11 cellular contexts compared by ENCODE assay signal in the genomic region with DNA sequence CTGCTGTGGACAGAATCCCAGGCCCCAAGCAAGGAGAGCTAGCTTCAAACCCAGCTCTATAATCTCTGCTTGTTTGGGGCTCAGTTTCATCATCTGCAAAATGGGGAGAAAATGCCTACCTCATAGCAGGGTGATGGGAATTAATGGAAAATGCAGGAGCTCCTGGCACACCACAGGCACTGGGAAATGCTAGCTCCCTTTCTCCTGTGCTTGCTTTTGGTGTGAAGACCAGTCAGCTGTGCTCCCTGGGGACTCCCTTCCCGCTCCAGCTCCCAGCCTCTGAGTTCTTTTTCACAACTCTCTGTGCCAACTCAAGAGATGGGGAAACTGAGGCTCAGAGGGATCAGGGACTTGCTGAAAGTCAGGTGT. TPM values are rescaled to one million over a fixed set of nuclear protein-coding genes. Genes with fewer than 3 reads are reported as not detected.
DNase-seq lines count a peak whose midpoint lies in the region; ATAC-seq and TF ChIP-seq lines count a peak whose summit lies in the region.
"Had no signal": no experiment of that assay in that cellular context is flagged by ENCODE, and none has a peak within 500 bp of the region (broad histone marks: within the 10 kb centered on the region; RNA-seq: fewer than 3 reads in every experiment).

No MANE protein-coding gene starts in this region.

- peaks cover 18 to 50% (median 42%) of the 10 kb centered on the region in 3 donors for H3K4me1 ChIP-seq in esophagus squamous epithelium

- no peaks in the 10 kb centered on the region for H3K9me3 ChIP-seq in esophagus squamous epithelium

- no peak for TF ChIP-seq POLR2A in esophagus squamous epithelium (IDR thresholded peaks at IDR 0.05)

- peak overlapping the region; percentile 25 to 91 (median 82) for H3K27ac ChIP-seq in esophagus squamous epithelium
- H3K27ac ChIP-seq: epithelial cell of prostate had no signal

- H3K27me3 ChIP-seq in esophagus squamous epithelium = no peaks in the 10 kb centered on the region

- ATAC-seq in Right ventricle myocardium superior (ENCODE audit: poor library complexity) (peak; percentile 18), left ventricle myocardium superior (no peak), natural killer cell (no peak)

- peak overlapping the region; percentile 93 for H3K27ac Mint-ChIP-seq in osteocyte (ENCODE audit: unreplicated experiment)
- no peak overlapping the region for H3K27ac Mint-ChIP-seq in activated CD4-positive, alpha-beta memory T cell treated with anti-CD3 and anti-CD28 coated beads for 36 hours
- H3K27ac Mint-ChIP-seq in natural killer cell = no peak overlapping the region
- H3K27ac Mint-ChIP-seq: T-helper 1 cell treated with Interleukin-12 subunit alpha and Interleukin-12 subunit beta and Interleukin-4 antibody, amounts not matched to agents 30 μg/mL and 1 μg/mL, for 36 hours had no signal

- H3K27me3 Mint-ChIP-seq in osteocyte (ENCODE audit: unreplicated experiment) (no peaks in the 10 kb centered on the region), natural killer cell (ENCODE audit: low read depth in 2 of 2) (peaks cover 0 to 7% of the 10 kb centered on the region in 2 donors)
- H3K27me3 Mint-ChIP-seq in activated CD4-positive, alpha-beta memory T cell treated with anti-CD3 and anti-CD28 coated beads for 36 hours = no peaks in the 10 kb centered on the region

- DNase-seq in Right ventricle myocardium superior (peak; percentile 59), left ventricle myocardium superior (no peak), esophagus squamous epithelium (lab: John Stamatoyannopoulos, UW) (no peak), osteocyte (ENCODE audit: extremely low spot score, unreplicated experiment) (no peak), ACHN (no peak), natural killer cell (no peak)
- no peak for DNase-seq in activated CD4-positive, alpha-beta memory T cell treated with anti-CD3 and anti-CD28 coated beads for 36 hours
- no peak for DNase-seq in activated naive CD4-positive, alpha-beta T cell treated with Interleukin-2 at 50 U/mL for 16 hours
- DNase-seq: NCI-H187 treated with DMSO at 0.1 percent for 48 hours had no signal

- H3K4me3 Mint-ChIP-seq in osteocyte (ENCODE audit: unreplicated experiment) (no peak overlapping the region), natural killer cell (no peak overlapping the region)
- H3K4me3 Mint-ChIP-seq in activated CD4-positive, alpha-beta memory T cell treated with anti-CD3 and anti-CD28 coated beads for 36 hours = no peak overlapping the region
- H3K4me3 Mint-ChIP-seq: T-helper 1 cell treated with Interleukin-12 subunit alpha and Interleukin-12 subunit beta and Interleukin-4 antibody, amounts not matched to agents 30 μg/mL and 1 μg/mL, for 36 hours had no signal

- H3K9me3 Mint-ChIP-seq in osteocyte (ENCODE audit: unreplicated experiment) (no peaks in the 10 kb centered on the region), natural killer cell (no peaks in the 10 kb centered on the region)
- H3K9me3 Mint-ChIP-seq in activated CD4-positive, alpha-beta memory T cell treated with anti-CD3 and anti-CD28 coated beads for 36 hours = no peaks in the 10 kb centered on the region
- H3K9me3 Mint-ChIP-seq: T-helper 1 cell treated with Interleukin-12 subunit alpha and Interleukin-12 subunit beta and Interleukin-4 antibody, amounts not matched to agents 30 μg/mL and 1 μg/mL, for 36 hours had no signal

- H3K36me3 Mint-ChIP-seq in osteocyte (ENCODE audit: unreplicated experiment) = no peaks in the 10 kb centered on the region
- no peaks in the 10 kb centered on the region for H3K36me3 Mint-ChIP-seq in activated CD4-positive, alpha-beta memory T cell treated with anti-CD3 and anti-CD28 coated beads for 36 hours
- H3K36me3 Mint-ChIP-seq in natural killer cell = no peaks in the 10 kb centered on the region

- CTCF ChIA-PET in activated CD4-positive, alpha-beta memory T cell treated with anti-CD3 and anti-CD28 coated beads for 36 hours (lab: Charles Lee) = interaction anchor here (0.8 to 1.1 kb wide), 3 partner anchors 9 to 109 kb away, joined by 3 to 4 read pairs (median 3); no protein-coding TSS in a partner anchor

- TF ChIP-seq CTCF in esophagus squamous epithelium (IDR thresholded peaks at IDR 0.05) (no peak), osteocyte (IDR thresholded peaks at IDR 0.05) (no peak), natural killer cell (IDR thresholded peaks at IDR 0.05) (no peak)

- intact Hi-C loops in Right ventricle myocardium superior (cut with DNase I) (no loop called here), left ventricle myocardium superior (cut with micrococcal nuclease) (no loop called here), esophagus squamous epithelium (cut with DNase I) (no loop called here), natural killer cell (cut with micrococcal nuclease) (no loop called here)
- intact Hi-C loops in activated CD4-positive, alpha-beta memory T cell treated with anti-CD3 and anti-CD28 coated beads for 36 hours (cut with micrococcal nuclease) = no loop called here

- H3K36me3 ChIP-seq in esophagus squamous epithelium = no peaks in the 10 kb centered on the region

- POLR2A ChIA-PET in activated CD4-positive, alpha-beta memory T cell treated with anti-CD3 and anti-CD28 coated beads for 36 hours (lab: Charles Lee) = interaction anchor here (1.7 kb wide), 1 partner anchor 9 kb away, joined by 7 read pairs; no protein-coding TSS in a partner anchor

- in situ Hi-C loops in ACHN (cut with HindIII; ENCODE audit: low pct_ligation_motif_present, low pct_unique_long_range_greater_than_20kb, low sequenced_read_pairs) = no loop called here

- 100% methylated on average over 1 of the region's 1 CpG; no CpG with 5 or more reads in 1 of the 2 donors for WGBS in esophagus squamous epithelium, 2 donors

- no peak overlapping the region for H3K4me3 ChIP-seq in esophagus squamous epithelium

- H3K4me1 Mint-ChIP-seq in osteocyte (ENCODE audit: unreplicated experiment) (peaks cover 39% of the 10 kb centered on the region), natural killer cell (no peaks in the 10 kb centered on the region)
- H3K4me1 Mint-ChIP-seq in activated CD4-positive, alpha-beta memory T cell treated with anti-CD3 and anti-CD28 coated beads for 36 hours (ENCODE audit: low read depth) = peaks cover 3% of the 10 kb centered on the region

RNA-seq across cellular contexts. Expression of a gene that starts 8.2 kb away (rescaled TPM):
- total RNA-seq in Right ventricle myocardium superior (54.0 TPM), left ventricle myocardium superior (58.5 TPM), esophagus squamous epithelium (10 to 100 TPM; 41.4 to 70.1 (median 46.5) TPM), osteocyte (484 and 511 TPM in 2 replicates), natural killer cell (1 to 10 TPM; 5.4 to 8.8 (median 7.2) TPM)
- total RNA-seq in activated CD4-positive, alpha-beta memory T cell treated with anti-CD3 and anti-CD28 coated beads for 36 hours = 10 to 100 TPM; 15.2 to 17.4 TPM

RNA-seq across cellular contexts. Expression of a gene that starts 28.1 kb away (rescaled TPM):
- total RNA-seq in Right ventricle myocardium superior (6.5 TPM), left ventricle myocardium superior (8.4 TPM), esophagus squamous epithelium (1 to 10 TPM in 3 of 4 donors, under 1 TPM in 1; 0.57 to 2.3 (median 1.6) TPM), osteocyte (3.1 and 4.0 TPM in 2 replicates), natural killer cell (10 to 100 TPM; 49.7 to 95.2 (median 60.2) TPM)
- total RNA-seq in activated CD4-positive, alpha-beta memory T cell treated with anti-CD3 and anti-CD28 coated beads for 36 hours = 10 to 100 TPM; 26.5 to 32.0 TPM
